ENCODE assay signal across 8 cellular contexts in genomic region chr11:65786786-65787636, GRCh38. TPM values are rescaled to one million over a fixed set of nuclear protein-coding genes. Genes with fewer than 3 reads are reported as not detected.
A peak's percentile ranks its signal among the peaks of the same experiment; 100 is the strongest.
DNase-seq lines count a peak whose midpoint lies in the region; ATAC-seq and TF ChIP-seq lines count a peak whose summit lies in the region.

Gene OVOL1 (plus strand): TSS chr11:65787063. CDS start chr11:65787374, 311 bp downstream.

- peaks cover 50% of the 10 kb centered on the region for H3K4me1 Mint-ChIP-seq in nephron progenitor cell

- ATAC-seq in HG02588 (IDR thresholded peaks at IDR 0.05; ENCODE audit: unreplicated experiment) = no peak

- H3K36me3 ChIP-seq in breast epithelium = no peaks in the 10 kb centered on the region

- H3K9me3 Mint-ChIP-seq in nephron progenitor cell = no peaks in the 10 kb centered on the region

- peaks cover 8 to 25% of the 10 kb centered on the region in 2 donors for H3K4me1 ChIP-seq in breast epithelium

- H3K27ac ChIP-seq in breast epithelium (peak within 1 kb of the TSS; percentile 61 to 79), dorsolateral prefrontal cortex (no peak within 1 kb of the TSS)

- DNase-seq in D341Med (ENCODE audit: low spot score) = peak; percentile 68
- DNase-seq in NCI-H128 (lab: John Stamatoyannopoulos, UW; ENCODE audit: unreplicated experiment) = peak; percentile 14
- DNase-seq in breast epithelium (ENCODE audit: low spot score in 2 of 2) = peak; percentile 67 to 85
- peak; percentile 62 for DNase-seq in nephron progenitor cell
- DNase-seq in dorsolateral prefrontal cortex = no peak
- DNase-seq in NOMO-1 treated with DMSO at 0.1 percent for 48 hours (lab: John Stamatoyannopoulos, UW; ENCODE audit: unreplicated experiment) = no peak
- DNase-seq in NCI-H1694 treated with DMSO at 0.1 percent for 48 hours (lab: John Stamatoyannopoulos, UW) = no peak

- H3K27me3 ChIP-seq in breast epithelium = peaks cover 9 to 10% of the 10 kb centered on the region in 2 donors
- peaks cover 0 to 49% (median 35%) of the 10 kb centered on the region in 45 donors for H3K27me3 ChIP-seq in dorsolateral prefrontal cortex

- TF ChIP-seq POLR2A in breast epithelium (IDR thresholded peaks at IDR 0.05) = no peak

- no peak within 1 kb of the TSS for H3K27ac Mint-ChIP-seq in nephron progenitor cell

- H3K27me3 Mint-ChIP-seq in nephron progenitor cell (ENCODE audit: low read depth, poor library complexity) = peaks cover 79% of the 10 kb centered on the region

- peak within 1 kb of the TSS; percentile 86 for H3K4me3 Mint-ChIP-seq in nephron progenitor cell

- TF ChIP-seq CTCF in breast epithelium (IDR thresholded peaks at IDR 0.05) (no peak), nephron progenitor cell (IDR thresholded peaks at IDR 0.05) (no peak), dorsolateral prefrontal cortex (IDR thresholded peaks at IDR 0.05 in 54 of 56, conservative IDR thresholded peaks at IDR 0.05 in 2 of 56; ENCODE audit: low read depth in 1 of 56, partially characterized antibody in 56 of 56) (no peak)

- intact Hi-C loops in breast epithelium (cut with DNase I; ENCODE audit: low total_unique reads) (no loop called here), dorsolateral prefrontal cortex (cut with DNase I) (no loop called here)

- H3K36me3 Mint-ChIP-seq in nephron progenitor cell (ENCODE audit: low read depth) = peaks cover 13% of the 10 kb centered on the region

- H3K4me3 ChIP-seq in breast epithelium = peak within 1 kb of the TSS in 2 of 3 donors; percentile 53 to 73
- peak within 1 kb of the TSS in 27 of 59 donors; percentile 3 to 49 (median 25) for H3K4me3 ChIP-seq in dorsolateral prefrontal cortex

- H3K9me3 ChIP-seq in breast epithelium = no peaks in the 10 kb centered on the region

RNA-seq across cellular contexts. Expression of gene OVOL1, which starts in this region (rescaled TPM):
- 1 to 10 TPM in 2 of 3 donors, not detected in 1; 3.6 to 5.1 TPM for total RNA-seq in breast epithelium
- total RNA-seq in dorsolateral prefrontal cortex = 1 to 10 TPM in 4 of 120 experiments, under 1 TPM in 50, not detected in 66; 0.12 to 1.6 (median 0.31) TPM

Comparison
In these comparisons a context has a peak if more than half of its experiments do, and no peak if none do; other contexts are left out.
1. DNase-seq: peak in D341Med (single experiment), NCI-H128 (single experiment), breast epithelium (2 of 2) and nephron progenitor cell (single experiment); none in dorsolateral prefrontal cortex (0 of 10), NOMO-1 treated with DMSO at 0.1 percent for 48 hours (single experiment) and NCI-H1694 treated with DMSO at 0.1 percent for 48 hours (single experiment).
2. H3K27ac ChIP-seq: peak in breast epithelium (2 of 2); none in dorsolateral prefrontal cortex (0 of 59).